8 cellular contexts compared by ENCODE assay signal in the genomic region with DNA sequence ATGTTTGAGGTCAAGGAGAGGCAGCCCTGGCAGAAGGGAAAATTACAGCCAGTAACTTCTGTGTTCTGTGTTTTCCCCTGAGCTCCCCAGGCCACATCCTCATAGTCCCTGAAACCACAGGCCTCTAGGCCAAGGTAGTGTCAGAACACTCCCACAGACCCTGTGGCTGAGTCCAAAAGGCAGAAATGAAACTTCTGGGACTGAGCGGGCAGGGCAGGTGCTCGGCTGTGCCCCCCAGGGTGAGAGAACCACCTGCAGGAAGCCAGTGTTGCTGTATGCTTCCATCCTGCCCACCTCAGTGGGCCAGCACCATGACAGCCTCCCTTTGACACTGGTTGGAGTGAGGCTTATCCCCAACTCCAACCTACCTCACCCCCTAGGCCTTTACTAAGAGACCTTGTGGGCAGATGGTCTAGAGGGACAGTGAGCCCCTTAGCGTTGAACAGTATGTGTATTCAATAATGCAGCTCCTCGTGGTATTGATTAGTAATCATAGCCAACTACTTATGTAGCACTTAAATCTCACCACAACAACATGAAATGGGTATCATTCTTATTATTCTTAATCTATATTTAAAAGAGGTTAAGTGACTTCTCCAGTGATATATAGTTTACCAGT. TPM values are rescaled to one million over a fixed set of nuclear protein-coding genes. Genes with fewer than 3 reads are reported as not detected.
A peak's percentile ranks its signal among the peaks of the same experiment; 100 is the strongest.
DNase-seq lines count a peak whose midpoint lies in the region; ATAC-seq and TF ChIP-seq lines count a peak whose summit lies in the region.

No MANE protein-coding gene starts in this region.

- no peaks in the 10 kb centered on the region for H3K27me3 ChIP-seq in DOHH2 (ENCODE audit: control insufficient read depth, low read length)

- peaks cover 1% of the 10 kb centered on the region for H3K79me2 ChIP-seq in DOHH2 (ENCODE audit: control insufficient read depth, low read length)

- peak overlapping the region; percentile 38 for H3K27ac ChIP-seq in DOHH2 (ENCODE audit: low read depth, low read length)

- H3K27ac Mint-ChIP-seq in activated T-helper 1 cell treated with anti-CD3 and anti-CD28 coated beads, Interleukin-12 subunit alpha, Interleukin-12 subunit beta, Interleukin-2, Interleukin-4 antibody, amounts not matched to agents 30 ng/mL and 10 ng/mL and 1 ng/mL, durations not matched to agents 14 hours and 24 hours and 36 hours = peak overlapping the region; percentile 49
- H3K27ac Mint-ChIP-seq in progenitor cell of endocrine pancreas = no peak overlapping the region
- H3K27ac Mint-ChIP-seq in Calu3 (ENCODE audit: unreplicated experiment) = no peak overlapping the region

- no peaks in the 10 kb centered on the region for H3K9me3 ChIP-seq in DOHH2 (ENCODE audit: control insufficient read depth, insufficient read depth, low read length)

- peaks cover 55% of the 10 kb centered on the region for H3K4me1 ChIP-seq in DOHH2 (ENCODE audit: control insufficient read depth, low read length)

- peaks cover 63% of the 10 kb centered on the region for H3K36me3 Mint-ChIP-seq in activated T-helper 1 cell treated with anti-CD3 and anti-CD28 coated beads, Interleukin-12 subunit alpha, Interleukin-12 subunit beta, Interleukin-2, Interleukin-4 antibody, amounts not matched to agents 30 ng/mL and 10 ng/mL and 1 ng/mL, durations not matched to agents 14 hours and 24 hours and 36 hours (ENCODE audit: low read depth)
- H3K36me3 Mint-ChIP-seq in progenitor cell of endocrine pancreas (ENCODE audit: insufficient read depth) (no peaks in the 10 kb centered on the region), Calu3 (ENCODE audit: insufficient read depth, unreplicated experiment) (no peaks in the 10 kb centered on the region)

- no peaks in the 10 kb centered on the region for H3K9me2 ChIP-seq in DOHH2 (replicated peaks; ENCODE audit: control insufficient read depth, low read length)

- intact Hi-C loops in activated T-helper 1 cell treated with anti-CD3 and anti-CD28 coated beads, Interleukin-12 subunit alpha, Interleukin-12 subunit beta, Interleukin-2, Interleukin-4 antibody, amounts not matched to agents 30 ng/mL and 10 ng/mL and 1 ng/mL, durations not matched to agents 14 hours and 24 hours and 36 hours (cut with micrococcal nuclease) = loop anchor here (1.0 kb wide), 1 partner anchor 8 kb away; no protein-coding TSS in a partner anchor
- intact Hi-C loops in Calu3 (cut with micrococcal nuclease; ENCODE audit: unreplicated experiment) = no loop called here

- H3K4me1 Mint-ChIP-seq in activated T-helper 1 cell treated with anti-CD3 and anti-CD28 coated beads, Interleukin-12 subunit alpha, Interleukin-12 subunit beta, Interleukin-2, Interleukin-4 antibody, amounts not matched to agents 30 ng/mL and 10 ng/mL and 1 ng/mL, durations not matched to agents 14 hours and 24 hours and 36 hours (ENCODE audit: low read depth) = peaks cover 46% of the 10 kb centered on the region
- H3K4me1 Mint-ChIP-seq in progenitor cell of endocrine pancreas (ENCODE audit: low read depth) (no peaks in the 10 kb centered on the region), Calu3 (ENCODE audit: low read depth, unreplicated experiment) (no peaks in the 10 kb centered on the region)

- H3K36me3 ChIP-seq in DOHH2 (ENCODE audit: control insufficient read depth, low read length) = peaks cover 54% of the 10 kb centered on the region

- CTCF ChIA-PET in Calu3 (lab: Charles Lee) = no interaction called here

- H3K4me2 ChIP-seq in DOHH2 (ENCODE audit: low read length) = peak overlapping the region; percentile 34

- H3F3A ChIP-seq in DOHH2 (ENCODE audit: control insufficient read depth, insufficient read depth) = peaks cover 21% of the 10 kb centered on the region

- TF ChIP-seq CTCF in DOHH2 (IDR thresholded peaks at IDR 0.05; ENCODE audit: low read depth, low read length, poor library complexity, severe bottlenecking) (no peak), progenitor cell of endocrine pancreas (IDR thresholded peaks at IDR 0.05; ENCODE audit: unreplicated experiment) (no peak), Calu3 (IDR thresholded peaks at IDR 0.05; ENCODE audit: unreplicated experiment) (no peak)

- no peaks in the 10 kb centered on the region for H3K27me3 Mint-ChIP-seq in activated T-helper 1 cell treated with anti-CD3 and anti-CD28 coated beads, Interleukin-12 subunit alpha, Interleukin-12 subunit beta, Interleukin-2, Interleukin-4 antibody, amounts not matched to agents 30 ng/mL and 10 ng/mL and 1 ng/mL, durations not matched to agents 14 hours and 24 hours and 36 hours (ENCODE audit: insufficient read depth)
- no peaks in the 10 kb centered on the region for H3K27me3 Mint-ChIP-seq in progenitor cell of endocrine pancreas
- H3K27me3 Mint-ChIP-seq in Calu3 (ENCODE audit: unreplicated experiment) = no peaks in the 10 kb centered on the region

- no TSS peak for BruUV-seq in Calu3 (replicated peaks; lab: Mats Ljungman, UMichigan)

- peaks cover 22% of the 10 kb centered on the region for H3K9me3 Mint-ChIP-seq in activated T-helper 1 cell treated with anti-CD3 and anti-CD28 coated beads, Interleukin-12 subunit alpha, Interleukin-12 subunit beta, Interleukin-2, Interleukin-4 antibody, amounts not matched to agents 30 ng/mL and 10 ng/mL and 1 ng/mL, durations not matched to agents 14 hours and 24 hours and 36 hours
- H3K9me3 Mint-ChIP-seq in progenitor cell of endocrine pancreas (ENCODE audit: low read depth) = peaks cover 5% of the 10 kb centered on the region
- peaks cover 2% of the 10 kb centered on the region for H3K9me3 Mint-ChIP-seq in Calu3 (ENCODE audit: low read depth, unreplicated experiment)

- peak overlapping the region; percentile 17; the same call in 1 of the 2 replicates for H3K4me3 ChIP-seq in DOHH2 (ENCODE audit: low read length)

- ATAC-seq in GM19395 (IDR thresholded peaks at IDR 0.05; ENCODE audit: unreplicated experiment) = peak; percentile 88
- ATAC-seq in HG03196 (IDR thresholded peaks at IDR 0.05; ENCODE audit: unreplicated experiment) = peak; percentile 88

- H4K20me1 ChIP-seq in DOHH2 (ENCODE audit: control insufficient read depth, insufficient read depth, low read depth, low read length) = no peaks in the 10 kb centered on the region

- DNase-seq in activated T-helper 1 cell treated with anti-CD3 and anti-CD28 coated beads, Interleukin-12 subunit alpha, Interleukin-12 subunit beta, Interleukin-2, Interleukin-4 antibody, amounts not matched to agents 30 ng/mL and 10 ng/mL and 1 ng/mL, durations not matched to agents 14 hours and 24 hours and 36 hours (ENCODE audit: low spot score) = no peak
- DNase-seq in progenitor cell of endocrine pancreas (ENCODE audit: low spot score, unreplicated experiment) (no peak), nucleus accumbens (lab: John Stamatoyannopoulos, UW) (no peak), Calu3 (no peak)
- no peak for DNase-seq in central memory CD4-positive, alpha-beta T cell

- H3K4me3 Mint-ChIP-seq in activated T-helper 1 cell treated with anti-CD3 and anti-CD28 coated beads, Interleukin-12 subunit alpha, Interleukin-12 subunit beta, Interleukin-2, Interleukin-4 antibody, amounts not matched to agents 30 ng/mL and 10 ng/mL and 1 ng/mL, durations not matched to agents 14 hours and 24 hours and 36 hours = no peak overlapping the region
- no peak overlapping the region for H3K4me3 Mint-ChIP-seq in progenitor cell of endocrine pancreas (ENCODE audit: low read depth)
- H3K4me3 Mint-ChIP-seq in Calu3 (ENCODE audit: low read depth, unreplicated experiment) = no peak overlapping the region

RNA-seq across cellular contexts. Expression of gene PIK3CG, which starts 30.3 kb away (rescaled TPM):
- total RNA-seq in activated T-helper 1 cell treated with anti-CD3 and anti-CD28 coated beads, Interleukin-12 subunit alpha, Interleukin-12 subunit beta, Interleukin-2, Interleukin-4 antibody, amounts not matched to agents 30 ng/mL and 10 ng/mL and 1 ng/mL, durations not matched to agents 14 hours and 24 hours and 36 hours = 38.7 and 39.3 TPM in 2 replicates
- total RNA-seq in progenitor cell of endocrine pancreas = not detected in 2 replicates
- not detected in 2 replicates for total RNA-seq in Calu3 (2022)

Comparison
In these comparisons a context has a peak if more than half of its experiments do, and no peak if none do; other contexts are left out.
1. RNA of gene PIK3CG, which starts 30.3 kb away (total RNA-seq): 38.7 to 39.3 TPM in activated T-helper 1 cell treated with anti-CD3 and anti-CD28 coated beads, Interleukin-12 subunit alpha, Interleukin-12 subunit beta, Interleukin-2, Interleukin-4 antibody, amounts not matched to agents 30 ng/mL and 10 ng/mL and 1 ng/mL, durations not matched to agents 14 hours and 24 hours and 36 hours; not detected in progenitor cell of endocrine pancreas and not detected in Calu3; every median in the first group is over 10 times any median in the second.